11 cellular contexts compared by ENCODE assay signal in genomic region chr7:91929463-91929862, GRCh38. TPM values are rescaled to one million over a fixed set of nuclear protein-coding genes. Genes with fewer than 3 reads are reported as not detected.
DNase-seq lines count a peak whose midpoint lies in the region; ATAC-seq and TF ChIP-seq lines count a peak whose summit lies in the region.
"Had no signal": no experiment of that assay in that cellular context is flagged by ENCODE, and none has a peak within 500 bp of the region (broad histone marks: within the 10 kb centered on the region; RNA-seq: fewer than 3 reads in every experiment).

No MANE protein-coding gene starts in this region.

- no peaks in the 10 kb centered on the region for H3K9me3 ChIP-seq in hepatocyte (ENCODE audit: low read depth)
- H3K9me3 ChIP-seq: heart right ventricle had no signal

- no peak overlapping the region for H3K4me3 Mint-ChIP-seq in activated naive CD4-positive, alpha-beta T cell treated with anti-CD3 and anti-CD28 coated beads for 36 hours

- ATAC-seq in HG02623 (IDR thresholded peaks at IDR 0.05; ENCODE audit: unreplicated experiment), result peak; percentile 63
- ATAC-seq in stimulated activated naive CD8-positive, alpha-beta T cell treated with anti-CD3 and anti-CD28 coated beads, Interleukin-15, Interleukin-2, amounts not matched to agents 100 U/mL and 50 U/mL, for 24 hours, result peak; percentile 91
- ATAC-seq: heart right ventricle had no signal

- H3K27ac ChIP-seq in hepatocyte (no peak overlapping the region), coronary artery (no peak overlapping the region)
- H3K27ac ChIP-seq: heart right ventricle had no signal

- no peak overlapping the region for H2AFZ ChIP-seq in hepatocyte

- no peak overlapping the region for H3K4me3 ChIP-seq in hepatocyte
- H3K4me3 ChIP-seq in coronary artery, result no peak overlapping the region
- H3K4me3 ChIP-seq: heart right ventricle had no signal

- H3K9me2 ChIP-seq in hepatocyte (replicated peaks; ENCODE audit: insufficient read depth), result no peaks in the 10 kb centered on the region

- CTCF ChIA-PET in activated naive CD4-positive, alpha-beta T cell treated with anti-CD3 and anti-CD28 coated beads for 36 hours (lab: Charles Lee), result no interaction called here

- H3K27me3 ChIP-seq in hepatocyte, result no peaks in the 10 kb centered on the region

- WGBS in hepatocyte (ENCODE audit: low lambda C conversion rate, missing lambda C conversion rate), result 89% methylated on average over 3 of the region's 3 CpGs

- peaks cover 19% of the 10 kb centered on the region for H3K4me1 Mint-ChIP-seq in activated naive CD4-positive, alpha-beta T cell treated with anti-CD3 and anti-CD28 coated beads for 36 hours (ENCODE audit: low read depth)

- no peak overlapping the region for H3K27ac Mint-ChIP-seq in activated naive CD4-positive, alpha-beta T cell treated with anti-CD3 and anti-CD28 coated beads for 36 hours

- peaks cover 1% of the 10 kb centered on the region for H3K36me3 Mint-ChIP-seq in activated naive CD4-positive, alpha-beta T cell treated with anti-CD3 and anti-CD28 coated beads for 36 hours (ENCODE audit: low read depth)

- no peaks in the 10 kb centered on the region for H3K79me2 ChIP-seq in hepatocyte

- no peaks in the 10 kb centered on the region for H3K36me3 ChIP-seq in hepatocyte (replicated peaks; ENCODE audit: insufficient read depth, low read depth)
- H3K36me3 ChIP-seq: heart right ventricle had no signal

- H3K4me1 ChIP-seq in hepatocyte (ENCODE audit: insufficient read depth), result no peaks in the 10 kb centered on the region
- H3K4me1 ChIP-seq: heart right ventricle had no signal

- no peaks in the 10 kb centered on the region for H4K20me1 ChIP-seq in hepatocyte (ENCODE audit: insufficient read depth, poor library complexity, severe bottlenecking)

- H3K4me2 ChIP-seq in hepatocyte, result no peak overlapping the region

- H3K27me3 Mint-ChIP-seq in activated naive CD4-positive, alpha-beta T cell treated with anti-CD3 and anti-CD28 coated beads for 36 hours (ENCODE audit: low read depth), result peaks cover 3% of the 10 kb centered on the region

- H3K9me3 Mint-ChIP-seq in activated naive CD4-positive, alpha-beta T cell treated with anti-CD3 and anti-CD28 coated beads for 36 hours, result peaks cover 2% of the 10 kb centered on the region

- TF ChIP-seq CTCF in hepatocyte (IDR thresholded peaks at IDR 0.05; ENCODE audit: poor library complexity) (no peak), coronary artery (IDR thresholded peaks at IDR 0.05) (no peak)

- intact Hi-C loops in activated naive CD4-positive, alpha-beta T cell treated with anti-CD3 and anti-CD28 coated beads for 36 hours (cut with micrococcal nuclease), result loop anchor here (1.0 kb wide), 1 partner anchor 11 kb away; the partner anchor contains the start of gene AKAP9

- DNase-seq in activated naive CD4-positive, alpha-beta T cell treated with anti-CD3 and anti-CD28 coated beads for 36 hours, result peak; percentile 15
- DNase-seq in activated naive CD4-positive, alpha-beta T cell (lab: John Stamatoyannopoulos, UW), result no peak
- peak; percentile 46 for DNase-seq in NCI-H69 (lab: John Stamatoyannopoulos, UW)
- no peak for DNase-seq in stimulated activated naive CD8-positive, alpha-beta T cell treated with anti-CD3 and anti-CD28 coated beads, Interleukin-15, Interleukin-2, amounts not matched to agents 100 U/mL and 50 U/mL, for 24 hours
- no peak for DNase-seq in hepatocyte (ENCODE audit: low spot score)
- DNase-seq in effector CD4-positive, alpha-beta T cell, result no peak
- no peak for DNase-seq in coronary artery (ENCODE audit: low spot score)
- DNase-seq: cerebellar nuclear complex, heart right ventricle, NCI-H526 had no signal

RNA-seq across cellular contexts. Expression of gene AKAP9, which starts 11.2 kb away (rescaled TPM):
- 10 to 100 TPM; 20.0 to 26.2 TPM for total RNA-seq in activated naive CD4-positive, alpha-beta T cell treated with anti-CD3 and anti-CD28 coated beads for 36 hours
- 85.8 and 97.5 TPM in 2 replicates for total RNA-seq in hepatocyte
- polyA plus RNA-seq in hepatocyte, result 80.5 and 119 TPM in 2 replicates

RNA-seq across cellular contexts. Expression of gene MTERF1, which starts 49.0 kb away (rescaled TPM):
- 10 to 100 TPM; 13.7 to 16.7 TPM for total RNA-seq in activated naive CD4-positive, alpha-beta T cell treated with anti-CD3 and anti-CD28 coated beads for 36 hours
- total RNA-seq in hepatocyte, result 9.4 and 13.2 TPM in 2 replicates
- polyA plus RNA-seq in hepatocyte, result 5.9 and 6.7 TPM in 2 replicates

Comparison
In these comparisons a context has a peak if more than half of its experiments do, and no peak if none do; other contexts are left out.
1. DNase-seq: peak in activated naive CD4-positive, alpha-beta T cell treated with anti-CD3 and anti-CD28 coated beads for 36 hours (single experiment) and NCI-H69 (single experiment); none in activated naive CD4-positive, alpha-beta T cell (0 of 4), stimulated activated naive CD8-positive, alpha-beta T cell treated with anti-CD3 and anti-CD28 coated beads, Interleukin-15, Interleukin-2, amounts not matched to agents 100 U/mL and 50 U/mL, for 24 hours (single experiment), hepatocyte (single experiment), effector CD4-positive, alpha-beta T cell (single experiment) and coronary artery (single experiment).